18 cellular contexts compared by ENCODE assay signal in the genomic region with DNA sequence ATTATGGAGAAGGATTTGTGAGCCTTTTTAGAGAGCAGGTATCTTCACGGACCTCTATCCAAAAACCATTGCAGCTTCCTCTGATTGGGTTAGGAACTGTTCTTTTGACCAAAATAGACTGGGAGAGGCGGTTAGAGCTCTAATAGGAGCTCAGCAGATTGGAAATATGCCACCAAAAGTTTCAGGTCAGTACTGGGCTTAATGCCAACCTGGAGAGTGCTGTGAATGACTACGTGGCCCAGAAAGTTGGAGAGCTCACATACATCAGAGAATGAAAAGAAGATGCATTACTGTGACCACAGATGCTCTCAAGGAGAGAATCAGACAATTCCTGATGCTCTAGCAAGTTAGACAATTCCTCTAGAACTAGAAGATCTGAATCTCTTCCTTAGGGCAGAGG.
A peak's percentile ranks its signal among the peaks of the same experiment; 100 is the strongest.
DNase-seq lines count a peak whose midpoint lies in the region; ATAC-seq and TF ChIP-seq lines count a peak whose summit lies in the region.
"Had no signal": no experiment of that assay in that cellular context is flagged by ENCODE, and none has a peak within 500 bp of the region (broad histone marks: within the 10 kb centered on the region; RNA-seq: fewer than 3 reads in every experiment).

No MANE protein-coding gene starts in this region.

- H3K9me3 ChIP-seq in IMR-90 (ENCODE audit: control insufficient read depth, insufficient read depth, low read length) = no peaks in the 10 kb centered on the region
- H3K9me3 ChIP-seq: HAP-1, mucosa of descending colon, SJCRH30, suprapubic skin had no signal

- no peak overlapping the region for H2BK120ac ChIP-seq in IMR-90 (ENCODE audit: low read depth, low read length)

- no peaks in the 10 kb centered on the region for H4K20me1 ChIP-seq in IMR-90 (ENCODE audit: insufficient read depth, low read length)

- H3K4me3 ChIP-seq in IMR-90 (ENCODE audit: insufficient read depth, low read depth, low read length) = no peak overlapping the region
- H3K4me3 ChIP-seq in dorsolateral prefrontal cortex = no peak overlapping the region
- H3K4me3 ChIP-seq: HAP-1, mucosa of descending colon, SJCRH30, suprapubic skin had no signal

- no peak overlapping the region for H3K14ac ChIP-seq in IMR-90 (replicated peaks; ENCODE audit: low read depth, low read length)

- no peak overlapping the region for H2BK5ac ChIP-seq in IMR-90 (ENCODE audit: low read depth, low read length, poor library complexity, severe bottlenecking)

- dilution Hi-C loops in IMR-90 (cut with HindIII; ENCODE audit: low sequenced_read_pairs, unreplicated experiment) = no loop called here

- no peak overlapping the region for H3K23ac ChIP-seq in IMR-90 (ENCODE audit: low read depth, low read length)

- H2AK9ac ChIP-seq in IMR-90 (replicated peaks; ENCODE audit: low read depth, low read length, poor library complexity) = no peak overlapping the region

- H3K27me3 Mint-ChIP-seq in neural crest cell (ENCODE audit: low read depth) = no peaks in the 10 kb centered on the region
- H3K27me3 Mint-ChIP-seq: brain had no signal

- no peak for TF ChIP-seq RAD21 in IMR-90 (IDR thresholded peaks at IDR 0.05; ENCODE audit: low read length)

- no peaks in the 10 kb centered on the region for H3K4me1 Mint-ChIP-seq in neural crest cell
- H3K4me1 Mint-ChIP-seq: activated T-helper 17 cell treated with anti-CD3 and anti-CD28 coated beads, Interleukin-2, amount 50 U/mL, for 72 hours had no signal

- DNase-seq in IMR-90 (peak; percentile 31), NCI-H446 treated with DMSO at 0.1 percent for 48 hours (lab: John Stamatoyannopoulos, UW) (peak; percentile 36), dorsolateral prefrontal cortex (no peak), neural crest cell (ENCODE audit: low read depth, low spot score) (no peak), hepatic stellate cell (ENCODE audit: low spot score) (no peak), GM13976 (ENCODE audit: low spot score) (no peak)
- DNase-seq: activated CD4-positive, alpha-beta T cell treated with anti-CD3 and anti-CD28 coated beads, Interleukin-2, amount 50 U/mL, for 48 hours; endodermal cell; islet precursor cell; mucosa of descending colon; NCI-H1436 treated with DMSO at 0.1 percent for 48 hours; posterior cingulate gyrus; SJCRH30 had no signal

- no peak overlapping the region for H2AK5ac ChIP-seq in IMR-90 (ENCODE audit: low read depth, low read length)

- TF ChIP-seq CTCF in IMR-90 (conservative IDR thresholded peaks at IDR 0.05; ENCODE audit: low read depth, low read length) (no peak), dorsolateral prefrontal cortex (IDR thresholded peaks at IDR 0.05 in 54 of 56, conservative IDR thresholded peaks at IDR 0.05 in 2 of 56; ENCODE audit: low read depth in 1 of 56, partially characterized antibody in 56 of 56) (no peak), neural crest cell (conservative IDR thresholded peaks at IDR 0.05) (no peak), GM13976 (IDR thresholded peaks at IDR 0.05; ENCODE audit: borderline replicate concordance, control extremely low read depth, extremely low read depth, insufficient read depth, missing control alignments) (no peak)

- 83% methylated on average over 1 of the region's 3 CpGs; no CpG with 5 or more reads in 1 of the 2 experiments for WGBS in IMR-90 (ENCODE audit: extremely low coverage in 2 of 2, insufficient read length in 1 of 2), 2 experiments

- H4K8ac ChIP-seq in IMR-90 (ENCODE audit: low read depth in 2 of 2, low read length in 2 of 2) = no peak overlapping the region

- peaks cover 8% of the 10 kb centered on the region for H3K36me3 Mint-ChIP-seq in neural crest cell (ENCODE audit: low read depth)
- H3K36me3 Mint-ChIP-seq: brain had no signal

- H4K5ac ChIP-seq in IMR-90 (ENCODE audit: low read depth, low read length) = no peak overlapping the region

- H2AFZ ChIP-seq in IMR-90 (replicated peaks; ENCODE audit: low read length, poor library complexity) = no peak overlapping the region

- no peak overlapping the region for H3K27ac ChIP-seq in IMR-90 (ENCODE audit: insufficient read depth, low read length)
- H3K27ac ChIP-seq in dorsolateral prefrontal cortex = peak overlapping the region in 34 of 59 donors; percentile 0 to 74 (median 42)
- H3K27ac ChIP-seq: SJCRH30, suprapubic skin had no signal

- no peak overlapping the region for H2BK20ac ChIP-seq in IMR-90 (ENCODE audit: low read depth, low read length)

- H3K4me1 ChIP-seq in IMR-90 (ENCODE audit: control insufficient read depth, insufficient read depth, low read length) = no peaks in the 10 kb centered on the region
- H3K4me1 ChIP-seq: HAP-1, SJCRH30, suprapubic skin had no signal

- no peak overlapping the region for H3K4ac ChIP-seq in IMR-90 (ENCODE audit: low read depth, low read length)

- no peaks in the 10 kb centered on the region for H3K79me1 ChIP-seq in IMR-90 (ENCODE audit: low read depth in 1 of 2, low read length in 2 of 2)

- no peak for TF ChIP-seq POLR2A in IMR-90 (IDR thresholded peaks at IDR 0.05; ENCODE audit: low read depth, low read length)

- H3K9me3 Mint-ChIP-seq in neural crest cell = peaks cover 8% of the 10 kb centered on the region
- H3K9me3 Mint-ChIP-seq: activated T-helper 17 cell treated with anti-CD3 and anti-CD28 coated beads, Interleukin-2, amount 50 U/mL, for 72 hours had no signal

- H3K9ac ChIP-seq in IMR-90 (ENCODE audit: low read depth, low read length) = no peak overlapping the region

- no peaks in the 10 kb centered on the region for H3K27me3 ChIP-seq in IMR-90 (ENCODE audit: control insufficient read depth, insufficient read depth, low read length)
- H3K27me3 ChIP-seq in dorsolateral prefrontal cortex = no peaks in the 10 kb centered on the region
- H3K27me3 ChIP-seq: SJCRH30, suprapubic skin had no signal

- no peak for ATAC-seq in IMR-90 (ENCODE audit: low read depth)
- ATAC-seq in GM21528 (IDR thresholded peaks at IDR 0.05; ENCODE audit: low FRiP score, unreplicated experiment) = no peak
- ATAC-seq: activated T-helper 17 cell treated with anti-CD3 and anti-CD28 coated beads, Interleukin-2, amount 50 U/mL, for 72 hours; mucosa of descending colon had no signal

- no peak overlapping the region for H3K4me3 Mint-ChIP-seq in neural crest cell
- H3K4me3 Mint-ChIP-seq: activated T-helper 17 cell treated with anti-CD3 and anti-CD28 coated beads, Interleukin-2, amount 50 U/mL, for 72 hours; brain; endodermal cell had no signal

- H3K18ac ChIP-seq in IMR-90 (ENCODE audit: low read depth, low read length) = no peak overlapping the region

- H2BK15ac ChIP-seq in IMR-90 (ENCODE audit: low read depth, low read length) = no peak overlapping the region

- no peaks in the 10 kb centered on the region; the same call in 1 of the 2 replicates for H3K36me3 ChIP-seq in IMR-90 (ENCODE audit: control insufficient read depth, insufficient read depth, low read length)
- H3K36me3 ChIP-seq: HAP-1, SJCRH30, suprapubic skin had no signal

- no peak overlapping the region for H3K56ac ChIP-seq in IMR-90 (ENCODE audit: extremely low read depth, insufficient read depth, low read length)

- POLR2A ChIA-PET in IMR-90 (lab: Charles Lee; ENCODE audit: unreplicated experiment) = no interaction called here

- H3K27ac Mint-ChIP-seq in neural crest cell (ENCODE audit: unreplicated experiment) = peak overlapping the region; percentile 0
- H3K27ac Mint-ChIP-seq: activated T-helper 17 cell treated with anti-CD3 and anti-CD28 coated beads, Interleukin-2, amount 50 U/mL, for 72 hours; endodermal cell had no signal

- no peaks in the 10 kb centered on the region for H3K9me1 ChIP-seq in IMR-90 (ENCODE audit: insufficient read depth, low read length)

- BruUV-seq in IMR-90 (replicated peaks; lab: Mats Ljungman, UMichigan) = no TSS peak

- no peak overlapping the region for H4K91ac ChIP-seq in IMR-90 (ENCODE audit: insufficient read depth, low read depth, low read length)

- intact Hi-C loops in IMR-90 (cut with micrococcal nuclease) (no loop called here), dorsolateral prefrontal cortex (cut with DNase I) (no loop called here)

- CTCF ChIA-PET in IMR-90 (lab: Yijun Ruan, JAX) = interaction anchor here (0.8 kb wide), 1 partner anchor 12 kb away, joined by 3 read pairs; no protein-coding TSS in a partner anchor

- in situ Hi-C loops in IMR-90 (cut with MboI; ENCODE audit: low sequenced_read_pairs) (no loop called here), GM13976 (cut with MboI; ENCODE audit: low sequenced_read_pairs, unreplicated experiment) (no loop called here)

- H3K4me2 ChIP-seq in IMR-90 (ENCODE audit: low read depth, low read length) = no peak overlapping the region

TF ChIP-seq in IMR-90, 13 proteins besides CTCF, POLR2A, EP300 and RAD21:
- TF ChIP-seq ELK1 (IDR thresholded peaks at IDR 0.05; ENCODE audit: borderline replicate concordance, low read depth, low read length) = no peak
- TF ChIP-seq BHLHE40 (IDR thresholded peaks at IDR 0.05; ENCODE audit: low read depth, low read length) = no peak
- TF ChIP-seq CHD1 (IDR thresholded peaks at IDR 0.05; ENCODE audit: low read depth, low read length) = no peak
- TF ChIP-seq NFE2L2 (IDR thresholded peaks at IDR 0.05; ENCODE audit: low read depth, low read length) = no peak
- no peak for TF ChIP-seq RFX5 (IDR thresholded peaks at IDR 0.05; ENCODE audit: low read depth, low read length)
- TF ChIP-seq MAFK (IDR thresholded peaks at IDR 0.05; ENCODE audit: low read depth, low read length) = no peak
- no peak for TF ChIP-seq RCOR1 (IDR thresholded peaks at IDR 0.05; ENCODE audit: insufficient replicate concordance, low read length)
- TF ChIP-seq FOS (IDR thresholded peaks at IDR 0.05; ENCODE audit: low read depth, low read length) = no peak
- TF ChIP-seq CEBPB (IDR thresholded peaks at IDR 0.05; ENCODE audit: low read depth, low read length) = no peak
- TF ChIP-seq MAZ (IDR thresholded peaks at IDR 0.05; ENCODE audit: borderline replicate concordance, low read depth, low read length) = no peak

Comparison
In these comparisons a context has a peak if more than half of its experiments do, and no peak if none do; other contexts are left out.
1. DNase-seq: peak in IMR-90 (single experiment) and NCI-H446 treated with DMSO at 0.1 percent for 48 hours (single experiment); none in dorsolateral prefrontal cortex (0 of 10), neural crest cell (single experiment), hepatic stellate cell (single experiment) and GM13976 (single experiment).